In the genomic region with DNA sequence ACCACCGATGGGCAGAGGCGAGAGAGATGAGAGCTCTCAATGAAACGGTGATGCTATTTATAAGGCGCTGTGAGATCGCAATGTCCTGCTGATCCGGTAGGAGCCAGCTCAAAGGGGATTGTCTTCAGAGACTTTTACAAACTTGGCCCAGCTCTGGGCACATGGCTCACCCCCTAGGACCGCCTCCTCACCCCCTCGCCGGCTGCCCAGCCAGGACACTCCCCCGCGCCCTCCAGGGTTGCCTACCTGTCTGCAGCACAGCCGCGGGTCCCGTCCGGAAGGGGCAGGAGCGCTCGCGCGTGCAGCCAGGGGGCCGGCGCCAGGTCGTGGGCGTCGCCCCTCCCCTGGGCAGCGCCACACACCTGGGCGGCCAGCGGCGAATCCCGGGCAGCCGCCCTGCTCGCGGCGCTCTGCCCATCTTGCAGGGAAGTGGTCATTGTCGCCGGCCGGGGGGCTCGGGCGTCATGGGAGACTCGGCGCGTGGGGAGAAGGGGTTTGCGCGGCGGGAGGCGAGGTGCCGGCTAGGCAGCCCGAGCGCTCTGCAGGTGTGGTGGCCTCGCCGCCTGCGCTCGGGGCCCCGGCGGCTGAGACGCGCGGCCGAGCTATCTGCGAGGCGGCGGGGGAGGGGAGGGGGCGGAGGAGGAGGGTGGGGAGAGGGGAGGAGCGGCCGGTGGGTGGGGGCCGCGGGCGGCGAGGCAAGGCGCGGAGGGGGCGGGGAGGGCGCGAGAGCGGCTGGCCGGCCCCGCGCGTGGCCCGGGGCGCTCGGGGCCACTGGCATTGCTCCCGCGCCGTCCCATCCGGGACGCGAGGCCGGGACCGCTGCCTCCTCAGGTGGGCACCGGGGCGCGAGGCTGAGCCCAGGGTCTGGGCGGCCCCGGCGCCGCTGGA, we compare ENCODE assay signal across 1 cellular context.
TF ChIP-seq lines count a peak whose summit lies in the region.

GRB14 (minus strand) TSS at position 610 of the 888 bp plus-strand sequence; CDS start at position 437, 173 bp downstream.

TF ChIP-seq in HepG2, 621 proteins besides CTCF, POLR2A, EP300 and RAD21 (continued from another document and continues in another):
- TF ChIP-seq, protein P1, sequence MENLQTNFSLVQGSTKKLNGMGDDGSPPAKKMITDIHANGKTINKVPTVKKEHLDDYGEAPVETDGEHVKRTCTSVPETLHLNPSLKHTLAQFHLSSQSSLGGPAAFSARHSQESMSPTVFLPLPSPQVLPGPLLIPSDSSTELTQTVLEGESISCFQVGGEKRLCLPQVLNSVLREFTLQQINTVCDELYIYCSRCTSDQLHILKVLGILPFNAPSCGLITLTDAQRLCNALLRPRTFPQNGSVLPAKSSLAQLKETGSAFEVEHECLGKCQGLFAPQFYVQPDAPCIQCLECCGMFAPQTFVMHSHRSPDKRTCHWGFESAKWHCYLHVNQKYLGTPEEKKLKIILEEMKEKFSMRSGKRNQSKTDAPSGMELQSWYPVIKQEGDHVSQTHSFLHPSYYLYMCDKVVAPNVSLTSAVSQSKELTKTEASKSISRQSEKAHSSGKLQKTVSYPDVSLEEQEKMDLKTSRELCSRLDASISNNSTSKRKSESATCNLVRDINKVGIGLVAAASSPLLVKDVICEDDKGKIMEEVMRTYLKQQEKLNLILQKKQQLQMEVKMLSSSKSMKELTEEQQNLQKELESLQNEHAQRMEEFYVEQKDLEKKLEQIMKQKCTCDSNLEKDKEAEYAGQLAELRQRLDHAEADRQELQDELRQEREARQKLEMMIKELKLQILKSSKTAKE (CRISPR knock-in tag; IDR thresholded peaks at IDR 0.05; ENCODE audit: borderline replicate concordance) = no peak
- TF ChIP-seq KAT7 (CRISPR knock-in tag; IDR thresholded peaks at IDR 0.05; ENCODE audit: borderline replicate concordance) (no peak), SPEN (CRISPR knock-in tag; IDR thresholded peaks at IDR 0.05; ENCODE audit: low read depth) (peak; percentile 46; the same call in 1 of the 2 replicates), ZNF530 (CRISPR knock-in tag; IDR thresholded peaks at IDR 0.05; ENCODE audit: low read depth) (no peak), FOXM1 (CRISPR knock-in tag; IDR thresholded peaks at IDR 0.05) (no peak), KAT8 (CRISPR knock-in tag; IDR thresholded peaks at IDR 0.05) (0 out of 2 replicates have a peak, but pooled peaks have one; percentile 9), ZNF720 (CRISPR knock-in tag; IDR thresholded peaks at IDR 0.05) (no peak), ARID2 (CRISPR knock-in tag; IDR thresholded peaks at IDR 0.05; ENCODE audit: borderline replicate concordance) (peak; percentile 51; the same call in 1 of the 2 replicates), CCDC6 (CRISPR knock-in tag; IDR thresholded peaks at IDR 0.05) (0 out of 2 replicates have a peak, but pooled peaks have one; percentile 57), ZNF414 (CRISPR knock-in tag; IDR thresholded peaks at IDR 0.05) (no peak), NAIF1 (CRISPR knock-in tag; IDR thresholded peaks at IDR 0.05; ENCODE audit: borderline replicate concordance) (no peak), IRX3 (CRISPR knock-in tag; IDR thresholded peaks at IDR 0.05; ENCODE audit: borderline replicate concordance, low read depth) (peak; percentile 86), SOX5 (CRISPR knock-in tag; IDR thresholded peaks at IDR 0.05; ENCODE audit: borderline replicate concordance) (no peak), PLRG1 (conservative IDR thresholded peaks at IDR 0.05) (no peak), HNRNPLL (IDR thresholded peaks at IDR 0.05; ENCODE audit: low read depth, low read length, poor library complexity, severe bottlenecking) (peak; percentile 17), ZBTB7B (CRISPR knock-in tag; IDR thresholded peaks at IDR 0.05) (no peak), ZNF782 (CRISPR knock-in tag; IDR thresholded peaks at IDR 0.05; ENCODE audit: borderline replicate concordance) (peak; percentile 23; the same call in 1 of the 2 replicates), HOXA7 (CRISPR knock-in tag; IDR thresholded peaks at IDR 0.05) (no peak), NR2C2 (CRISPR knock-in tag; IDR thresholded peaks at IDR 0.05; ENCODE audit: borderline replicate concordance) (peak; percentile 40; the same call in 1 of the 2 replicates), PAXIP1 (CRISPR knock-in tag; conservative IDR thresholded peaks at IDR 0.05) (peak; percentile 37; the same call in 1 of the 2 replicates), ZNF281 (CRISPR knock-in tag; IDR thresholded peaks at IDR 0.05; ENCODE audit: borderline replicate concordance) (no peak), ZNF549 (CRISPR knock-in tag; IDR thresholded peaks at IDR 0.05) (no peak), NFYC (CRISPR knock-in tag; IDR thresholded peaks at IDR 0.05) (no peak), PBX3 (CRISPR knock-in tag; IDR thresholded peaks at IDR 0.05; ENCODE audit: borderline replicate concordance) (no peak), HNF1A (IDR thresholded peaks at IDR 0.05; ENCODE audit: low read depth) (no peak), HNF1A (CRISPR knock-in tag; IDR thresholded peaks at IDR 0.05; ENCODE audit: borderline replicate concordance) (0 out of 2 replicates have a peak, but pooled peaks have one; percentile 29)
- TF ChIP-seq, protein P2, sequence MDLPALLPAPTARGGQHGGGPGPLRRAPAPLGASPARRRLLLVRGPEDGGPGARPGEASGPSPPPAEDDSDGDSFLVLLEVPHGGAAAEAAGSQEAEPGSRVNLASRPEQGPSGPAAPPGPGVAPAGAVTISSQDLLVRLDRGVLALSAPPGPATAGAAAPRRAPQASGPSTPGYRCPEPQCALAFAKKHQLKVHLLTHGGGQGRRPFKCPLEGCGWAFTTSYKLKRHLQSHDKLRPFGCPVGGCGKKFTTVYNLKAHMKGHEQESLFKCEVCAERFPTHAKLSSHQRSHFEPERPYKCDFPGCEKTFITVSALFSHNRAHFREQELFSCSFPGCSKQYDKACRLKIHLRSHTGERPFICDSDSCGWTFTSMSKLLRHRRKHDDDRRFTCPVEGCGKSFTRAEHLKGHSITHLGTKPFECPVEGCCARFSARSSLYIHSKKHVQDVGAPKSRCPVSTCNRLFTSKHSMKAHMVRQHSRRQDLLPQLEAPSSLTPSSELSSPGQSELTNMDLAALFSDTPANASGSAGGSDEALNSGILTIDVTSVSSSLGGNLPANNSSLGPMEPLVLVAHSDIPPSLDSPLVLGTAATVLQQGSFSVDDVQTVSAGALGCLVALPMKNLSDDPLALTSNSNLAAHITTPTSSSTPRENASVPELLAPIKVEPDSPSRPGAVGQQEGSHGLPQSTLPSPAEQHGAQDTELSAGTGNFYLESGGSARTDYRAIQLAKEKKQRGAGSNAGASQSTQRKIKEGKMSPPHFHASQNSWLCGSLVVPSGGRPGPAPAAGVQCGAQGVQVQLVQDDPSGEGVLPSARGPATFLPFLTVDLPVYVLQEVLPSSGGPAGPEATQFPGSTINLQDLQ (CRISPR knock-in tag; IDR thresholded peaks at IDR 0.05) = no peak
- TF ChIP-seq, protein P3, sequence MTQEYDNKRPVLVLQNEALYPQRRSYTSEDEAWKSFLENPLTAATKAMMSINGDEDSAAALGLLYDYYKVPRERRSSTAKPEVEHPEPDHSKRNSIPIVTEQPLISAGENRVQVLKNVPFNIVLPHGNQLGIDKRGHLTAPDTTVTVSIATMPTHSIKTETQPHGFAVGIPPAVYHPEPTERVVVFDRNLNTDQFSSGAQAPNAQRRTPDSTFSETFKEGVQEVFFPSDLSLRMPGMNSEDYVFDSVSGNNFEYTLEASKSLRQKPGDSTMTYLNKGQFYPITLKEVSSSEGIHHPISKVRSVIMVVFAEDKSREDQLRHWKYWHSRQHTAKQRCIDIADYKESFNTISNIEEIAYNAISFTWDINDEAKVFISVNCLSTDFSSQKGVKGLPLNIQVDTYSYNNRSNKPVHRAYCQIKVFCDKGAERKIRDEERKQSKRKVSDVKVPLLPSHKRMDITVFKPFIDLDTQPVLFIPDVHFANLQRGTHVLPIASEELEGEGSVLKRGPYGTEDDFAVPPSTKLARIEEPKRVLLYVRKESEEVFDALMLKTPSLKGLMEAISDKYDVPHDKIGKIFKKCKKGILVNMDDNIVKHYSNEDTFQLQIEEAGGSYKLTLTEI (CRISPR knock-in tag; conservative IDR thresholded peaks at IDR 0.05) = no peak
- TF ChIP-seq, protein P4, sequence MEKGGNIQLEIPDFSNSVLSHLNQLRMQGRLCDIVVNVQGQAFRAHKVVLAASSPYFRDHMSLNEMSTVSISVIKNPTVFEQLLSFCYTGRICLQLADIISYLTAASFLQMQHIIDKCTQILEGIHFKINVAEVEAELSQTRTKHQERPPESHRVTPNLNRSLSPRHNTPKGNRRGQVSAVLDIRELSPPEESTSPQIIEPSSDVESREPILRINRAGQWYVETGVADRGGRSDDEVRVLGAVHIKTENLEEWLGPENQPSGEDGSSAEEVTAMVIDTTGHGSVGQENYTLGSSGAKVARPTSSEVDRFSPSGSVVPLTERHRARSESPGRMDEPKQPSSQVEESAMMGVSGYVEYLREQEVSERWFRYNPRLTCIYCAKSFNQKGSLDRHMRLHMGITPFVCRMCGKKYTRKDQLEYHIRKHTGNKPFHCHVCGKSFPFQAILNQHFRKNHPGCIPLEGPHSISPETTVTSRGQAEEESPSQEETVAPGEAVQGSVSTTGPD (CRISPR knock-in tag; IDR thresholded peaks at IDR 0.05) = no peak
